15 cellular contexts compared by ENCODE assay signal in genomic region chr6:75852721-75853120, GRCh38.
DNase-seq lines count a peak whose midpoint lies in the region; ATAC-seq, FAIRE-seq and TF ChIP-seq lines count a peak whose summit lies in the region.
"Had no signal": no experiment of that assay in that cellular context is flagged by ENCODE, and none has a peak within 500 bp of the region (broad histone marks: within the 10 kb centered on the region; RNA-seq: fewer than 3 reads in every experiment).

No MANE protein-coding gene starts in this region.

- CTCF ChIA-PET in HepG2 (lab: Yijun Ruan, JAX; ENCODE audit: low intra/inter-chr PET ratio, low total read pairs): no interaction called here

- 65% methylated on average over 4 of the region's 4 CpGs for WGBS in HepG2 (ENCODE audit: low lambda C conversion rate)
- 62 to 67% methylated on average over 4 of the region's 4 CpGs for WGBS in tibial nerve, 2 donors

- no peak overlapping the region for H3K4me3 ChIP-seq in astrocyte (ENCODE audit: insufficient read depth, low read depth, low read length)
- no peak overlapping the region for H3K4me3 ChIP-seq in HepG2 (replicated peaks in 1 of 3; ENCODE audit: insufficient read depth in 1 of 3, low read depth in 2 of 3, low read length in 3 of 3)
- no peak overlapping the region for H3K4me3 ChIP-seq in ascending aorta
- H3K4me3 ChIP-seq in tibial nerve: no peak overlapping the region
- H3K4me3 ChIP-seq: BLaER1 had no signal

- no peaks in the 10 kb centered on the region for H3K9me3 Mint-ChIP-seq in astrocyte (ENCODE audit: unreplicated experiment)
- H3K9me3 Mint-ChIP-seq: activated naive CD8-positive, alpha-beta T cell treated with anti-CD3 and anti-CD28 coated beads, Interleukin-2, amount 10 ng/mL, durations not matched to agents 7 days and 5 days; stimulated activated naive B cell treated with anti-CD40 and anti-IgM and Interleukin-4, amounts not matched to agents 10 μg/mL and 1 μg/mL and 100 μg/mL, for 72 hours had no signal

- H3K27me3 ChIP-seq in astrocyte (ENCODE audit: insufficient read depth, low read length): no peaks in the 10 kb centered on the region
- H3K27me3 ChIP-seq in HepG2 (ENCODE audit: control insufficient read depth in 1 of 2, insufficient read depth in 2 of 2, low read length in 2 of 2): no peaks in the 10 kb centered on the region
- H3K27me3 ChIP-seq in ascending aorta: no peaks in the 10 kb centered on the region
- no peaks in the 10 kb centered on the region for H3K27me3 ChIP-seq in tibial nerve
- H3K27me3 ChIP-seq: BLaER1 had no signal

- TF ChIP-seq EP300 in HepG2 (IDR thresholded peaks at IDR 0.05; ENCODE audit: low read depth in 2 of 2, low read length in 2 of 2) (no peak; a peak in 1 of 4 replicates), HepG2 (CRISPR knock-in tag; IDR thresholded peaks at IDR 0.05; ENCODE audit: borderline replicate concordance) (no peak), tibial nerve (IDR thresholded peaks at IDR 0.05) (no peak)

- BruUV-seq in HepG2 (replicated peaks; lab: Mats Ljungman, UMichigan): no TSS peak

- H3K4me1 ChIP-seq in astrocyte (ENCODE audit: insufficient read depth, low read length): peaks cover 10% of the 10 kb centered on the region
- H3K4me1 ChIP-seq in HepG2 (ENCODE audit: insufficient read depth, low read length): peaks cover 23% of the 10 kb centered on the region
- H3K4me1 ChIP-seq in ascending aorta: peaks cover 0 to 3% of the 10 kb centered on the region in 2 donors
- H3K4me1 ChIP-seq in tibial nerve: peaks cover 0 to 5% (median 0%) of the 10 kb centered on the region in 4 donors
- H3K4me1 ChIP-seq: BLaER1 had no signal

- intact Hi-C loops in HepG2 (cut with micrococcal nuclease; ENCODE audit: unreplicated experiment) (no loop called here), ascending aorta (cut with DNase I) (no loop called here)

- H3K9ac ChIP-seq in astrocyte (ENCODE audit: low read length) (no peak overlapping the region), HepG2 (ENCODE audit: insufficient read depth, low read depth, low read length) (no peak overlapping the region)
- H3K9ac ChIP-seq: BLaER1 had no signal

- TF ChIP-seq POLR2A in HepG2 (IDR thresholded peaks at IDR 0.05; ENCODE audit: insufficient read depth in 1 of 2, low read depth in 2 of 2, low read length in 2 of 2) (no peak), tibial nerve (IDR thresholded peaks at IDR 0.05) (no peak)

- H3K27ac ChIP-seq in astrocyte (ENCODE audit: low read depth, low read length) (no peak overlapping the region), HepG2 (ENCODE audit: extremely low read length, insufficient read depth, low read length) (no peak overlapping the region), ascending aorta (no peak overlapping the region), tibial nerve (no peak overlapping the region)
- H3K27ac ChIP-seq: BLaER1 had no signal

- no peak for TF ChIP-seq CTCF in astrocyte (IDR thresholded peaks at IDR 0.05; ENCODE audit: insufficient read depth, low read depth, low read length)
- TF ChIP-seq CTCF in HepG2 (CRISPR knock-in tag; IDR thresholded peaks at IDR 0.05): no peak
- TF ChIP-seq CTCF in ascending aorta (IDR thresholded peaks at IDR 0.05): no peak
- no peak for TF ChIP-seq CTCF in tibial nerve (IDR thresholded peaks at IDR 0.05)

- in situ Hi-C loops in HepG2 (cut with HindIII; ENCODE audit: extremely low pct_ligation_motif_present, low pct_unique_long_range_greater_than_20kb): no loop called here

- FAIRE-seq in astrocyte (lab: Jason Lieb, UNC): peak; percentile 52
- no peak for FAIRE-seq in HepG2 (lab: Jason Lieb, UNC)
- no peak for FAIRE-seq in frontal cortex (lab: Jason Lieb, UNC)

- H3K79me2 ChIP-seq in astrocyte (ENCODE audit: insufficient read depth, low read length) (no peaks in the 10 kb centered on the region), HepG2 (ENCODE audit: insufficient read depth, low read length) (no peaks in the 10 kb centered on the region)

- POLR2A ChIA-PET in HepG2 (lab: Yijun Ruan, JAX): no interaction called here

- peak; percentile 64 for ATAC-seq in HG02938 (IDR thresholded peaks at IDR 0.05; ENCODE audit: unreplicated experiment)
- no peak for ATAC-seq in HepG2
- ATAC-seq: activated CD8-positive, alpha-beta memory T cell treated with anti-CD3 and anti-CD28 coated beads, Interleukin-2, amount 10 ng/mL, durations not matched to agents 7 days and 5 days; Right ventricle myocardium inferior; stimulated activated naive B cell treated with anti-CD40 and anti-IgM and Interleukin-4, amounts not matched to agents 10 μg/mL and 1 μg/mL and 100 μg/mL, for 72 hours had no signal

- H2AFZ ChIP-seq in astrocyte (ENCODE audit: low read depth, low read length) (no peak overlapping the region), HepG2 (ENCODE audit: low read length) (no peak overlapping the region)

- TF ChIP-seq RAD21 in HepG2 (CRISPR knock-in tag; IDR thresholded peaks at IDR 0.05): no peak

- H3K4me3 Mint-ChIP-seq in astrocyte (ENCODE audit: unreplicated experiment): no peak overlapping the region
- H3K4me3 Mint-ChIP-seq: activated CD8-positive, alpha-beta memory T cell treated with anti-CD3 and anti-CD28 coated beads, Interleukin-2, amount 10 ng/mL, durations not matched to agents 7 days and 5 days; activated naive CD8-positive, alpha-beta T cell treated with anti-CD3 and anti-CD28 coated beads, Interleukin-2, amount 10 ng/mL, durations not matched to agents 7 days and 5 days; stimulated activated naive B cell treated with anti-CD40 and anti-IgM and Interleukin-4, amounts not matched to agents 10 μg/mL and 1 μg/mL and 100 μg/mL, for 72 hours had no signal

- H3K27ac Mint-ChIP-seq in astrocyte (ENCODE audit: unreplicated experiment): no peak overlapping the region
- H3K27ac Mint-ChIP-seq: activated CD8-positive, alpha-beta memory T cell treated with anti-CD3 and anti-CD28 coated beads, Interleukin-2, amount 10 ng/mL, durations not matched to agents 7 days and 5 days; activated naive CD8-positive, alpha-beta T cell treated with anti-CD3 and anti-CD28 coated beads, Interleukin-2, amount 10 ng/mL, durations not matched to agents 7 days and 5 days; stimulated activated naive B cell treated with anti-CD40 and anti-IgM and Interleukin-4, amounts not matched to agents 10 μg/mL and 1 μg/mL and 100 μg/mL, for 72 hours had no signal

- H3K36me3 ChIP-seq in astrocyte (ENCODE audit: insufficient read depth, low read length) (no peaks in the 10 kb centered on the region), HepG2 (replicated peaks in 1 of 2; ENCODE audit: control insufficient read depth in 1 of 2, insufficient read depth in 2 of 2, low read length in 2 of 2) (no peaks in the 10 kb centered on the region), ascending aorta (peaks cover 4 to 8% of the 10 kb centered on the region in 2 donors), tibial nerve (no peaks in the 10 kb centered on the region)
- H3K36me3 ChIP-seq: BLaER1 had no signal

- peaks cover 16% of the 10 kb centered on the region for H3K4me1 Mint-ChIP-seq in astrocyte (ENCODE audit: low read depth, unreplicated experiment)
- H3K4me1 Mint-ChIP-seq: activated CD8-positive, alpha-beta memory T cell treated with anti-CD3 and anti-CD28 coated beads, Interleukin-2, amount 10 ng/mL, durations not matched to agents 7 days and 5 days; activated naive CD8-positive, alpha-beta T cell treated with anti-CD3 and anti-CD28 coated beads, Interleukin-2, amount 10 ng/mL, durations not matched to agents 7 days and 5 days; stimulated activated naive B cell treated with anti-CD40 and anti-IgM and Interleukin-4, amounts not matched to agents 10 μg/mL and 1 μg/mL and 100 μg/mL, for 72 hours had no signal

- H3K4me2 ChIP-seq in astrocyte (ENCODE audit: low read length) (peak overlapping the region; percentile 47), HepG2 (ENCODE audit: low read depth, low read length) (no peak overlapping the region)
- H3K4me2 ChIP-seq: BLaER1 had no signal

- peaks cover 2% of the 10 kb centered on the region for H3K36me3 Mint-ChIP-seq in astrocyte (ENCODE audit: low read depth, unreplicated experiment)
- H3K36me3 Mint-ChIP-seq: activated CD8-positive, alpha-beta memory T cell treated with anti-CD3 and anti-CD28 coated beads, Interleukin-2, amount 10 ng/mL, durations not matched to agents 7 days and 5 days; activated naive CD8-positive, alpha-beta T cell treated with anti-CD3 and anti-CD28 coated beads, Interleukin-2, amount 10 ng/mL, durations not matched to agents 7 days and 5 days; stimulated activated naive B cell treated with anti-CD40 and anti-IgM and Interleukin-4, amounts not matched to agents 10 μg/mL and 1 μg/mL and 100 μg/mL, for 72 hours had no signal

- H3K9me3 ChIP-seq in astrocyte (ENCODE audit: insufficient read depth, low read depth, low read length) (no peaks in the 10 kb centered on the region), HepG2 (ENCODE audit: low read length) (no peaks in the 10 kb centered on the region), ascending aorta (no peaks in the 10 kb centered on the region), tibial nerve (no peaks in the 10 kb centered on the region)
- H3K9me3 ChIP-seq: BLaER1 had no signal

- DNase-seq in ELR (ENCODE audit: low read depth) (peak; percentile 44), astrocyte (ENCODE audit: low read depth) (peak; percentile 14), HepG2 (ENCODE audit: low spot score) (no peak), ascending aorta (ENCODE audit: low spot score in 2 of 2) (no peak), tibial nerve (ENCODE audit: low spot score in 2 of 2) (no peak), frontal cortex (ENCODE audit: low spot score in 2 of 2) (no peak)
- DNase-seq in stimulated activated CD4-positive, alpha-beta T cell treated with anti-CD3 and anti-CD28 coated beads, Interleukin-4, amount 100 ng/mL, for 24 hours: no peak
- DNase-seq: activated CD8-positive, alpha-beta memory T cell treated with anti-CD3 and anti-CD28 coated beads, Interleukin-2, amount 10 ng/mL, durations not matched to agents 7 days and 5 days; activated naive CD8-positive, alpha-beta T cell treated with anti-CD3 and anti-CD28 coated beads, Interleukin-2, amount 10 ng/mL, durations not matched to agents 7 days and 5 days; effector CD4-positive, alpha-beta T cell; mammary epithelial cell; stimulated activated naive B cell treated with anti-CD40 and anti-IgM and Interleukin-4, amounts not matched to agents 10 μg/mL and 1 μg/mL and 100 μg/mL, for 72 hours had no signal

- no peaks in the 10 kb centered on the region for H4K20me1 ChIP-seq in astrocyte (ENCODE audit: insufficient read depth, low read length)
- H4K20me1 ChIP-seq in HepG2 (ENCODE audit: insufficient read depth, low read length): no peaks in the 10 kb centered on the region
- H4K20me1 ChIP-seq: BLaER1 had no signal

- no peaks in the 10 kb centered on the region for H3K27me3 Mint-ChIP-seq in astrocyte (ENCODE audit: low read depth, unreplicated experiment)
- H3K27me3 Mint-ChIP-seq: activated CD8-positive, alpha-beta memory T cell treated with anti-CD3 and anti-CD28 coated beads, Interleukin-2, amount 10 ng/mL, durations not matched to agents 7 days and 5 days had no signal

TF ChIP-seq in HepG2, 621 proteins besides CTCF, POLR2A, EP300 and RAD21 (continues in another document):
- no peak for TF ChIP-seq ZNF737 (CRISPR knock-in tag; IDR thresholded peaks at IDR 0.05; ENCODE audit: borderline replicate concordance)
- no peak for TF ChIP-seq SIN3B (IDR thresholded peaks at IDR 0.05; ENCODE audit: low read length)
- no peak for TF ChIP-seq SP1 (IDR thresholded peaks at IDR 0.05)
- TF ChIP-seq SP1 (CRISPR knock-in tag; IDR thresholded peaks at IDR 0.05): no peak
- TF ChIP-seq GPN1 (CRISPR knock-in tag; IDR thresholded peaks at IDR 0.05; ENCODE audit: borderline replicate concordance): no peak

Comparison
In these comparisons a context has a peak if more than half of its experiments do, and no peak if none do; other contexts are left out.
1. DNase-seq: peak in ELR (single experiment) and astrocyte (single experiment); none in HepG2 (single experiment), ascending aorta (0 of 2), stimulated activated CD4-positive, alpha-beta T cell treated with anti-CD3 and anti-CD28 coated beads, Interleukin-4, amount 100 ng/mL, for 24 hours (single experiment), tibial nerve (0 of 2) and frontal cortex (0 of 2).